Comparison of ENCODE assay signal across 1 cellular context in the genomic region with DNA sequence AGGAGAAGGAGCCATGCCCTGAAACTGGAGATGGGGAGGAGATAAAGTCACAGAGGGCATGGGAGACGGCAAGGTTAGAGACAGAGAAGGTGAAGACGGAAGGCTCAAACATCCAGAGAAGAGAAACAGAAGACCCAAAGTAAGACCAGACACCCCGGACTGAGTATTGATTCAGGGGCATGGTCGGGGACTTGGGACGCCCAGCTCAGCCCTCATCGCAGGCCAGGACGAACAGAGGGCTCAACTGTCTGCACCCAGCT.
TF ChIP-seq lines count a peak whose summit lies in the region.

No MANE protein-coding gene starts in this region.

TF ChIP-seq in H1, 55 proteins besides CTCF, POLR2A, EP300 and RAD21:
- TF ChIP-seq JUND (IDR thresholded peaks at IDR 0.05; ENCODE audit: low read length) (no peak), SUZ12 (IDR thresholded peaks at IDR 0.05; ENCODE audit: low read length) (no peak), SAP30 (IDR thresholded peaks at IDR 0.05; ENCODE audit: insufficient read depth, insufficient replicate concordance, low read length) (no peak), RBBP5 (IDR thresholded peaks at IDR 0.05; ENCODE audit: borderline replicate concordance, low read depth, low read length) (no peak), CBX8 (IDR thresholded peaks at IDR 0.05; ENCODE audit: borderline replicate concordance, low read depth, low read length) (no peak), CEBPB (IDR thresholded peaks at IDR 0.05; ENCODE audit: low read depth, low read length) (no peak), PHF8 (conservative IDR thresholded peaks at IDR 0.05; ENCODE audit: low read depth, low read length) (no peak), TBP (IDR thresholded peaks at IDR 0.05; ENCODE audit: low read depth, low read length) (no peak), SRF (IDR thresholded peaks at IDR 0.05; ENCODE audit: low read depth, low read length) (no peak), HDAC6 (IDR thresholded peaks at IDR 0.05; ENCODE audit: low read depth, low read length) (no peak), SP4 (IDR thresholded peaks at IDR 0.05; ENCODE audit: low read length) (no peak), BCL11A (IDR thresholded peaks at IDR 0.05; ENCODE audit: low read depth in 2 of 2, low read length in 2 of 2) (no peak), FOSL1 (IDR thresholded peaks at IDR 0.05; ENCODE audit: insufficient read depth, low read depth, low read length) (no peak)
